In the genomic region with DNA sequence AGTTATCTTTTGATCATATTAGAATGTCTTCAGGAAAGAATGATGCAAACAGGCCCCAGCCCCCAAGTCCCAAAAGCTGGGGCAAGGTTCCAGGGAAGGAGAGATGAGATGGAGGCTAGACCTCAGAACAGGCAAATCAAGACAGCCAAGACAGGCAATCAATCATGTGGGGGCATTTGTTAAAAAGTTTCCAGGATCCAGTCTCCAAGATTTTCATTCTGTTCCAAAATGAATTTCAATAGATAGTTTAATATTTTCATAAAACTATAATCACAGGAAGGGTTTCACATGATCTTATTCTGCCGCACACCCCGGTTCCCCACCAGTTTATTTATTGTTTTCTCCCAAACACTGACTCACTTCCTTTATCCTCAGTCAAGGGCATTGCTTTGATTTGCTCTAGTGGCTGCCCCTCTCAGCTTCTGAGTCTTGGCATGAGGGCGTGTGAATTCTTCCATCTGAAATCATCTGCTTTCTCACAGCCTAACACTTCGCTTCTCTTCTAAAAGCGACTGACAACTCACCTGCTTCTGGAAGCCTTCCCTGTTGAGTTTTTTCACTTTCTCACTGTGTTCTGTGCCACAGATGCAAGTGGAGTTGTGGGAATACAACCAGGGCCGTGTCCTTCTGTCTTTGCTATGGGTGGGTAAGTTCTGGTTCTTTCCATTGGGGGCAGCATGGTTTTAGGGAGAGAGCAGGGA, we compare ENCODE assay signal across 1 cellular context.
TF ChIP-seq lines count a peak whose summit lies in the region.

No MANE protein-coding gene starts in this region.

TF ChIP-seq in GM12878, 131 proteins besides CTCF, POLR2A, EP300 and RAD21:
- no peak for TF ChIP-seq JUND (IDR thresholded peaks at IDR 0.05; ENCODE audit: low read depth, low read length)
- TF ChIP-seq NR2C1 (IDR thresholded peaks at IDR 0.05), result no peak
- no peak for TF ChIP-seq TCF7 (IDR thresholded peaks at IDR 0.05; ENCODE audit: borderline replicate concordance)
- TF ChIP-seq, protein P1, sequence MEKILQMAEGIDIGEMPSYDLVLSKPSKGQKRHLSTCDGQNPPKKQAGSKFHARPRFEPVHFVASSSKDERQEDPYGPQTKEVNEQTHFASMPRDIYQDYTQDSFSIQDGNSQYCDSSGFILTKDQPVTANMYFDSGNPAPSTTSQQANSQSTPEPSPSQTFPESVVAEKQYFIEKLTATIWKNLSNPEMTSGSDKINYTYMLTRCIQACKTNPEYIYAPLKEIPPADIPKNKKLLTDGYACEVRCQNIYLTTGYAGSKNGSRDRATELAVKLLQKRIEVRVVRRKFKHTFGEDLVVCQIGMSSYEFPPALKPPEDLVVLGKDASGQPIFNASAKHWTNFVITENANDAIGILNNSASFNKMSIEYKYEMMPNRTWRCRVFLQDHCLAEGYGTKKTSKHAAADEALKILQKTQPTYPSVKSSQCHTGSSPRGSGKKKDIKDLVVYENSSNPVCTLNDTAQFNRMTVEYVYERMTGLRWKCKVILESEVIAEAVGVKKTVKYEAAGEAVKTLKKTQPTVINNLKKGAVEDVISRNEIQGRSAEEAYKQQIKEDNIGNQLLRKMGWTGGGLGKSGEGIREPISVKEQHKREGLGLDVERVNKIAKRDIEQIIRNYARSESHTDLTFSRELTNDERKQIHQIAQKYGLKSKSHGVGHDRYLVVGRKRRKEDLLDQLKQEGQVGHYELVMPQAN (conservative IDR thresholded peaks at IDR 0.05), result no peak
- TF ChIP-seq, protein P2, sequence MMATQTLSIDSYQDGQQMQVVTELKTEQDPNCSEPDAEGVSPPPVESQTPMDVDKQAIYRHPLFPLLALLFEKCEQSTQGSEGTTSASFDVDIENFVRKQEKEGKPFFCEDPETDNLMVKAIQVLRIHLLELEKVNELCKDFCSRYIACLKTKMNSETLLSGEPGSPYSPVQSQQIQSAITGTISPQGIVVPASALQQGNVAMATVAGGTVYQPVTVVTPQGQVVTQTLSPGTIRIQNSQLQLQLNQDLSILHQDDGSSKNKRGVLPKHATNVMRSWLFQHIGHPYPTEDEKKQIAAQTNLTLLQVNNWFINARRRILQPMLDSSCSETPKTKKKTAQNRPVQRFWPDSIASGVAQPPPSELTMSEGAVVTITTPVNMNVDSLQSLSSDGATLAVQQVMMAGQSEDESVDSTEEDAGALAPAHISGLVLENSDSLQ (IDR thresholded peaks at IDR 0.05), result peak; percentile 74
